Comparison of ENCODE assay signal across 24 cellular contexts in genomic region chr3:175434591-175434990, GRCh38.
A peak's percentile ranks its signal among the peaks of the same experiment; 100 is the strongest.
DNase-seq lines count a peak whose midpoint lies in the region; ATAC-seq and TF ChIP-seq lines count a peak whose summit lies in the region.
"Had no signal": no experiment of that assay in that cellular context is flagged by ENCODE, and none has a peak within 500 bp of the region (broad histone marks: within the 10 kb centered on the region; RNA-seq: fewer than 3 reads in every experiment).

No MANE protein-coding gene starts in this region.

- POLR2A ChIA-PET in A673 (lab: Charles Lee; ENCODE audit: low non-redundant PET) = no interaction called here

- no peaks in the 10 kb centered on the region for H3K27me3 ChIP-seq in A673 (replicated peaks; ENCODE audit: insufficient read depth, low read depth, low read length, poor library complexity)
- H3K27me3 ChIP-seq: MG63 had no signal

- intact Hi-C loops in A673 (cut with micrococcal nuclease; ENCODE audit: unreplicated experiment) = no loop called here

- BruUV-seq in A673 (replicated peaks; lab: Mats Ljungman, UMichigan) = no TSS peak

- no peak overlapping the region for H3K4me3 ChIP-seq in A673 (ENCODE audit: low read depth, low read length, poor library complexity, severe bottlenecking)
- H3K4me3 ChIP-seq: GM12878, GM23338, MG63 had no signal

- no peak overlapping the region for H3K27ac ChIP-seq in A673 (ENCODE audit: low read depth, low read length, poor library complexity, severe bottlenecking)

- H3K9me3 ChIP-seq in A673 (ENCODE audit: low read depth, low read length, poor library complexity, severe bottlenecking) = no peaks in the 10 kb centered on the region

- CTCF ChIA-PET in A673 (lab: Charles Lee) = no interaction called here

- no peak for TF ChIP-seq CTCF in A673 (conservative IDR thresholded peaks at IDR 0.05; ENCODE audit: low read depth, low read length)

- TF ChIP-seq POLR2A in erythroblast (IDR thresholded peaks at IDR 0.05; ENCODE audit: low read length) = no peak

- H3K36me3 ChIP-seq in A673 (ENCODE audit: insufficient read depth, low read length, poor library complexity, severe bottlenecking) = no peaks in the 10 kb centered on the region
- H3K36me3 ChIP-seq: MG63 had no signal

- DNase-seq in NCI-H1105 (lab: John Stamatoyannopoulos, UW) = peak; percentile 26
- DNase-seq in NCI-H146 treated with DMSO at 0.1 percent for 48 hours (lab: John Stamatoyannopoulos, UW; ENCODE audit: unreplicated experiment) = peak; percentile 17
- peak; percentile 59 for DNase-seq in NCI-H748 (lab: John Stamatoyannopoulos, UW; ENCODE audit: unreplicated experiment)
- DNase-seq in fibroblast of gingiva (ENCODE audit: low read depth) = peak; percentile 60
- no peak for DNase-seq in NOMO-1 treated with dmso at 0.1 percent for 144 hours (lab: John Stamatoyannopoulos, UW; ENCODE audit: unreplicated experiment)
- no peak for DNase-seq in A673 (ENCODE audit: low spot score)
- no peak for DNase-seq in erythroblast (lab: John Stamatoyannopoulos, UW)
- DNase-seq: ACHN; C1 segment of cervical spinal cord; CD8-positive, alpha-beta memory T cell; HCEC 1CT; Kasumi-1; MG63; NCI-H1092 treated with DMSO at 0.1 percent for 48 hours; NCI-H2107; NCI-H774; PC-3; RPMI8226; SHP77 treated with DMSO at 0.1 percent for 48 hours; T1000 had no signal

- no peak for ATAC-seq in GM21390 (IDR thresholded peaks at IDR 0.05; ENCODE audit: unreplicated experiment)
- ATAC-seq: GM12878, GM23338, PC-3, SK-N-SH treated with all-trans-retinoic acid at 6 μM for 48 hours had no signal

- H3K4me1 ChIP-seq in A673 (ENCODE audit: insufficient read depth, low read length, poor library complexity, severe bottlenecking) = peaks cover 11% of the 10 kb centered on the region

Comparison
In these comparisons a context has a peak if more than half of its experiments do, and no peak if none do; other contexts are left out.
1. DNase-seq: peak in NCI-H1105 (single experiment), NCI-H146 treated with DMSO at 0.1 percent for 48 hours (single experiment), NCI-H748 (single experiment) and fibroblast of gingiva (single experiment); none in NOMO-1 treated with dmso at 0.1 percent for 144 hours (single experiment), A673 (single experiment) and erythroblast (0 of 2).